Comparison of ENCODE assay signal across 15 cellular contexts in genomic region chr1:39825432-39825941, GRCh38. TPM values are rescaled to one million over a fixed set of nuclear protein-coding genes. Genes with fewer than 3 reads are reported as not detected.
DNase-seq lines count a peak whose midpoint lies in the region; ATAC-seq and TF ChIP-seq lines count a peak whose summit lies in the region.
"Had no signal": no experiment of that assay in that cellular context is flagged by ENCODE, and none has a peak within 500 bp of the region (broad histone marks: within the 10 kb centered on the region; RNA-seq: fewer than 3 reads in every experiment).

No MANE protein-coding gene starts in this region.

- ATAC-seq in GM21360 (IDR thresholded peaks at IDR 0.05; ENCODE audit: unreplicated experiment) (peak; percentile 53), left lobe of liver (peak; percentile 98), GM19324 (IDR thresholded peaks at IDR 0.05; ENCODE audit: low FRiP score, unreplicated experiment) (no peak)
- ATAC-seq in effector memory CD8-positive, alpha-beta T cell (replicated peaks): no peak
- ATAC-seq: HCT116, left lung had no signal

- TF ChIP-seq CTCF in C4-2B (conservative IDR thresholded peaks at IDR 0.05): no peak

- H3K27ac Mint-ChIP-seq in effector memory CD8-positive, alpha-beta T cell: peak overlapping the region in 1 of 2 donors; percentile 60

- H3K27me3 Mint-ChIP-seq in effector memory CD8-positive, alpha-beta T cell: peaks cover 34 to 49% of the 10 kb centered on the region in 2 donors

- H3K4me1 Mint-ChIP-seq in effector memory CD8-positive, alpha-beta T cell (ENCODE audit: low read depth in 2 of 2): no peaks in the 10 kb centered on the region

- no peak overlapping the region for H3K4me3 Mint-ChIP-seq in effector memory CD8-positive, alpha-beta T cell

- H3K36me3 Mint-ChIP-seq in effector memory CD8-positive, alpha-beta T cell (ENCODE audit: insufficient read depth): no peaks in the 10 kb centered on the region

- DNase-seq in NCI-H69 (lab: John Stamatoyannopoulos, UW) (peak; percentile 26), left lobe of liver (ENCODE audit: low spot score) (peak; percentile 73), SK-N-DZ (ENCODE audit: low spot score) (no peak), pons (ENCODE audit: low spot score) (no peak)
- DNase-seq in effector memory CD8-positive, alpha-beta T cell: no peak
- DNase-seq: effector CD4-positive, alpha-beta T cell; Karpas-422; left lung; stimulated activated CD4-positive, alpha-beta T cell treated with anti-CD3 and anti-CD28 coated beads, Interleukin-1b, Interleukin-23, amount 100 ng/mL, for 48 hours; stomach had no signal

- no peaks in the 10 kb centered on the region for H3K9me3 Mint-ChIP-seq in effector memory CD8-positive, alpha-beta T cell

- peak overlapping the region; percentile 32; the same call in 1 of the 2 replicates for H3K27ac ChIP-seq in C4-2B
- H3K27ac ChIP-seq: left lung, stomach had no signal

RNA-seq across cellular contexts. Expression of gene BMP8B, which starts 36.8 kb away (rescaled TPM):
- 0.10 TPM for total RNA-seq in left lobe of liver
- 0.08 and 0.31 TPM in 2 replicates for polyA plus RNA-seq in SK-N-DZ (2014; cell fraction: cytosol; rRNA removed)
- 0.03 and 0.06 TPM in 2 replicates for polyA plus RNA-seq in SK-N-DZ (2014; cell fraction: nucleus; rRNA removed)
- total RNA-seq: glomerular endothelial cell had no signal

RNA-seq across cellular contexts. Expression of gene OXCT2, which starts 54.3 kb away (rescaled TPM):
- total RNA-seq in left lobe of liver: not detected
- 0.07 and 0.52 TPM in 2 replicates for polyA plus RNA-seq in SK-N-DZ (2014; cell fraction: cytosol; rRNA removed)
- 0.32 TPM in 1 of 2 replicates, not detected in the other for polyA plus RNA-seq in SK-N-DZ (2014; cell fraction: nucleus; rRNA removed)

RNA-seq across cellular contexts. Expression of gene TRIT1, which starts 57.8 kb away (rescaled TPM):
- total RNA-seq in left lobe of liver: 5.5 TPM
- polyA plus RNA-seq in SK-N-DZ (2014; cell fraction: cytosol; rRNA removed): 29.1 and 30.9 TPM in 2 replicates
- 49.7 and 54.8 TPM in 2 replicates for polyA plus RNA-seq in SK-N-DZ (2014; cell fraction: nucleus; rRNA removed)

Comparison
In these comparisons a context has a peak if more than half of its experiments do, and no peak if none do; other contexts are left out.
1. ATAC-seq: peak in GM21360 (single experiment) and left lobe of liver (single experiment); none in GM19324 (single experiment) and effector memory CD8-positive, alpha-beta T cell (single experiment).
2. DNase-seq: peak in NCI-H69 (single experiment) and left lobe of liver (single experiment); none in SK-N-DZ (single experiment), pons (single experiment) and effector memory CD8-positive, alpha-beta T cell (0 of 3).